Comparison of ENCODE assay signal across 19 cellular contexts in the genomic region with DNA sequence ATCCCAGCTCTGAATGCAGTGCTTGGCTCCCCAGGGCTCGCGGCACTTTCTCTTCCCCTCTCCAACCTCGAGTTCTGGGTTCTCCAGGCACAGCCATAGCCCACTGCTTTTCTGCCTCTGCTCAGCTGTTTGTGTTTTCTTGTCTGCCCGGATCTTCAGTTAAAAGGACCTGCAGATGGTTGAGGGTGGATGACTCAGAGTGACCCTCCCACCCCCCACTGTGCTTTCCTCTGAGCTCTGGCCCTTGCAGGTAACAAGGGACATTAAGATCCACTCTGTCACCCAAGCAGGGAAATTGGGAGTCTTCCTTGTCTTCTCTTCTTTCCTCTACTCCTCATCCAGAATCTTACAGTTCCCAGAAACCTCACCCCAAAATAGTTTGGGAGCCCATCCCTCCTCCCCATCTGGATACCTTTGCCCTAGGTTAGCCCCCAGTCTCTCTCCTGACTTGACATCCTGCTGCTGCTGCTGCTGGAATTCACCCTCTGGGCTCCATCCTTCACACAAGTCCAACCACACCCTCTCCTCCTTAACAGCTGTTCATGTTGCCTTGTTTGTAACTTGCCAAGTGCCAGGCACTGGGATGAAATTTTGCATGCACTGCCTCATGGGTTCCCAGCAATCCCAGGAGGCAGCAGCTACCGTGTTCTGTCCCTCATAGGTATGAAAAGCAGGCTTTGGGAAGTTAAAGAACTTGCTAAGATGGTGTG.
DNase-seq lines count a peak whose midpoint lies in the region; ATAC-seq and TF ChIP-seq lines count a peak whose summit lies in the region.
"Had no signal": no experiment of that assay in that cellular context is flagged by ENCODE, and none has a peak within 500 bp of the region (broad histone marks: within the 10 kb centered on the region; RNA-seq: fewer than 3 reads in every experiment).

No MANE protein-coding gene starts in this region.

- H3K4me1 ChIP-seq in HCT116 (ENCODE audit: control insufficient read depth in 1 of 2, insufficient read depth in 2 of 2, low read length in 2 of 2), result peaks cover 11 to 16% of the 10 kb centered on the region in 2 experiments
- H3K4me1 ChIP-seq in colonic mucosa, result no peaks in the 10 kb centered on the region
- H3K4me1 ChIP-seq: sigmoid colon had no signal

- peak overlapping the region; percentile 49 for H3K4me2 ChIP-seq in HCT116 (ENCODE audit: low read length)

- BruUV-seq in HCT116 (replicated peaks; lab: Mats Ljungman, UMichigan), result no TSS peak

- H3K4me3 ChIP-seq in HCT116 (replicated peaks in 1 of 2; ENCODE audit: low read depth in 1 of 2, low read length in 2 of 2) (no peak overlapping the region), colonic mucosa (no peak overlapping the region)
- H3K4me3 ChIP-seq: K562, sigmoid colon had no signal

- no peaks in the 10 kb centered on the region for H3K79me2 ChIP-seq in HCT116 (ENCODE audit: insufficient read depth, low read length)

- H3K9me3 ChIP-seq in HCT116 (ENCODE audit: control insufficient read depth in 1 of 2, insufficient read depth in 1 of 2, low read depth in 1 of 2, low read length in 2 of 2) (no peaks in the 10 kb centered on the region), colonic mucosa (no peaks in the 10 kb centered on the region)
- H3K9me3 ChIP-seq: sigmoid colon had no signal

- POLR2A ChIA-PET in HCT116 (lab: Charles Lee), result no interaction called here

- H4K20me1 ChIP-seq in HCT116 (ENCODE audit: insufficient read depth), result no peaks in the 10 kb centered on the region

- TF ChIP-seq CTCF in HCT116 (IDR thresholded peaks at IDR 0.05 in 2 of 3, conservative IDR thresholded peaks at IDR 0.05 in 1 of 3; ENCODE audit: borderline replicate concordance in 1 of 3, insufficient read depth in 1 of 3, low read depth in 2 of 3, low read length in 2 of 3), result no peak
- no peak for TF ChIP-seq CTCF in colonic mucosa (IDR thresholded peaks at IDR 0.05)

- no peak for TF ChIP-seq RAD21 in HCT116 (IDR thresholded peaks at IDR 0.05; ENCODE audit: low read depth)

- TF ChIP-seq POLR2A in HCT116 (IDR thresholded peaks at IDR 0.05; ENCODE audit: borderline replicate concordance, extremely low read depth, insufficient read depth, insufficient read length), result no peak

- no peak overlapping the region for H3K27ac ChIP-seq in HCT116 (ENCODE audit: low read depth, low read length)
- H3K27ac ChIP-seq in colonic mucosa, result no peak overlapping the region
- H3K27ac ChIP-seq: sigmoid colon had no signal

- intact Hi-C loops in HCT116 (cut with micrococcal nuclease) (no loop called here), colonic mucosa (cut with DNase I) (no loop called here)

- CTCF ChIA-PET in HCT116 (lab: Charles Lee), result no interaction called here

- DNase-seq in A172 (ENCODE audit: low spot score), result peak; percentile 53
- DNase-seq in HCT116 (ENCODE audit: low read depth, low spot score), result peak; percentile 32
- peak; percentile 58 for DNase-seq in SW480 (ENCODE audit: low spot score)
- DNase-seq in iPS-NIHi7 (ENCODE audit: extremely low spot score), result peak; percentile 56
- no peak for DNase-seq in GOT3 (lab: John Stamatoyannopoulos, UW)
- DNase-seq in colonic mucosa, result no peak
- DNase-seq: ACHN; activated B cell treated with CpG ODN at 0.5 μM for 24 hours; activated naive CD8-positive, alpha-beta T cell treated with anti-CD3 and anti-CD28 coated beads, Interleukin-2, amount 50 U/mL, for 24 hours; CD4-positive, alpha-beta memory T cell; effector CD4-positive, alpha-beta T cell; NCI-H345; NK-92 treated with Interleukin-12 subunit alpha and Interleukin-12 subunit beta, amount 100 ng/mL, for 24 hours; Right ventricle myocardium superior; sigmoid colon; stimulated activated CD4-positive, alpha-beta T cell treated with anti-CD3 and anti-CD28 coated beads, Interleukin-1b, Interleukin-23, amount 100 ng/mL, for 48 hours had no signal

- no peaks in the 10 kb centered on the region for H3K27me3 ChIP-seq in HCT116 (ENCODE audit: insufficient read depth, low read length)
- no peaks in the 10 kb centered on the region for H3K27me3 ChIP-seq in colonic mucosa
- H3K27me3 ChIP-seq: sigmoid colon had no signal

- no peak overlapping the region for H2AFZ ChIP-seq in HCT116 (ENCODE audit: low read depth, low read length, poor library complexity, severe bottlenecking)

- H3K9me2 ChIP-seq in HCT116 (ENCODE audit: insufficient read depth), result no peaks in the 10 kb centered on the region

- RAD21 ChIA-PET in HCT116 (lab: Charles Lee; ENCODE audit: low non-redundant PET in 1 of 2, low total read pairs in 2 of 2, uncharacterized antibody in 2 of 2, unreplicated experiment in 2 of 2), result no interaction called here

- H3K9ac ChIP-seq in HCT116 (ENCODE audit: low read length) (no peak overlapping the region), colonic mucosa (ENCODE audit: low read depth in 2 of 2, low read length in 2 of 2) (no peak overlapping the region)

- H3K36me3 ChIP-seq in HCT116 (ENCODE audit: control insufficient read depth in 1 of 2, insufficient read depth in 2 of 2, low read length in 2 of 2) (no peaks in the 10 kb centered on the region), colonic mucosa (no peaks in the 10 kb centered on the region)
- H3K36me3 ChIP-seq: sigmoid colon had no signal

- ATAC-seq in HCT116 (peak; percentile 81), GM19463 (IDR thresholded peaks at IDR 0.05; ENCODE audit: unreplicated experiment) (no peak), HG03342 (IDR thresholded peaks at IDR 0.05; ENCODE audit: unreplicated experiment) (no peak)
- ATAC-seq: activated naive CD8-positive, alpha-beta T cell treated with anti-CD3 and anti-CD28 coated beads, Interleukin-2, amount 50 U/mL, for 24 hours; K562 had no signal

TF ChIP-seq in HCT116, 20 proteins besides CTCF, POLR2A, EP300 and RAD21:
- no peak for TF ChIP-seq TCF7L2 (IDR thresholded peaks at IDR 0.05; ENCODE audit: borderline replicate concordance, extremely low read depth, insufficient read depth, insufficient read length)
- no peak for TF ChIP-seq ELF1 (IDR thresholded peaks at IDR 0.05; ENCODE audit: borderline replicate concordance, low read depth)
- TF ChIP-seq, protein P1, sequence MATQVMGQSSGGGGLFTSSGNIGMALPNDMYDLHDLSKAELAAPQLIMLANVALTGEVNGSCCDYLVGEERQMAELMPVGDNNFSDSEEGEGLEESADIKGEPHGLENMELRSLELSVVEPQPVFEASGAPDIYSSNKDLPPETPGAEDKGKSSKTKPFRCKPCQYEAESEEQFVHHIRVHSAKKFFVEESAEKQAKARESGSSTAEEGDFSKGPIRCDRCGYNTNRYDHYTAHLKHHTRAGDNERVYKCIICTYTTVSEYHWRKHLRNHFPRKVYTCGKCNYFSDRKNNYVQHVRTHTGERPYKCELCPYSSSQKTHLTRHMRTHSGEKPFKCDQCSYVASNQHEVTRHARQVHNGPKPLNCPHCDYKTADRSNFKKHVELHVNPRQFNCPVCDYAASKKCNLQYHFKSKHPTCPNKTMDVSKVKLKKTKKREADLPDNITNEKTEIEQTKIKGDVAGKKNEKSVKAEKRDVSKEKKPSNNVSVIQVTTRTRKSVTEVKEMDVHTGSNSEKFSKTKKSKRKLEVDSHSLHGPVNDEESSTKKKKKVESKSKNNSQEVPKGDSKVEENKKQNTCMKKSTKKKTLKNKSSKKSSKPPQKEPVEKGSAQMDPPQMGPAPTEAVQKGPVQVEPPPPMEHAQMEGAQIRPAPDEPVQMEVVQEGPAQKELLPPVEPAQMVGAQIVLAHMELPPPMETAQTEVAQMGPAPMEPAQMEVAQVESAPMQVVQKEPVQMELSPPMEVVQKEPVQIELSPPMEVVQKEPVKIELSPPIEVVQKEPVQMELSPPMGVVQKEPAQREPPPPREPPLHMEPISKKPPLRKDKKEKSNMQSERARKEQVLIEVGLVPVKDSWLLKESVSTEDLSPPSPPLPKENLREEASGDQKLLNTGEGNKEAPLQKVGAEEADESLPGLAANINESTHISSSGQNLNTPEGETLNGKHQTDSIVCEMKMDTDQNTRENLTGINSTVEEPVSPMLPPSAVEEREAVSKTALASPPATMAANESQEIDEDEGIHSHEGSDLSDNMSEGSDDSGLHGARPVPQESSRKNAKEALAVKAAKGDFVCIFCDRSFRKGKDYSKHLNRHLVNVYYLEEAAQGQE (IDR thresholded peaks at IDR 0.05; ENCODE audit: low read depth), result no peak
- TF ChIP-seq FOSL1 (IDR thresholded peaks at IDR 0.05; ENCODE audit: low read depth), result peak; percentile 48; the same call in 1 of the 2 replicates
- no peak for TF ChIP-seq YY1 (IDR thresholded peaks at IDR 0.05; ENCODE audit: extremely low read depth, insufficient replicate concordance, low read depth, low read length)
- TF ChIP-seq ZNF274 (IDR thresholded peaks at IDR 0.05; ENCODE audit: low read depth, low read length), result no peak
- TF ChIP-seq SIN3A (IDR thresholded peaks at IDR 0.05; ENCODE audit: low read depth), result no peak
- TF ChIP-seq EGR1 (IDR thresholded peaks at IDR 0.05; ENCODE audit: low read depth), result no peak
- TF ChIP-seq CBX3 (IDR thresholded peaks at IDR 0.05; ENCODE audit: low read depth), result no peak
- TF ChIP-seq, protein P2, sequence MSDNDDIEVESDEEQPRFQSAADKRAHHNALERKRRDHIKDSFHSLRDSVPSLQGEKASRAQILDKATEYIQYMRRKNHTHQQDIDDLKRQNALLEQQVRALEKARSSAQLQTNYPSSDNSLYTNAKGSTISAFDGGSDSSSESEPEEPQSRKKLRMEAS (IDR thresholded peaks at IDR 0.05), result no peak
- TF ChIP-seq SRF (IDR thresholded peaks at IDR 0.05; ENCODE audit: low read depth), result no peak
- TF ChIP-seq JUND (IDR thresholded peaks at IDR 0.05), result peak; percentile 52; the same call in 1 of the 2 replicates
- TF ChIP-seq SP1 (IDR thresholded peaks at IDR 0.05; ENCODE audit: low read depth), result peak; percentile 30; the same call in 1 of the 2 replicates
- TF ChIP-seq POLR2AphosphoS5 (IDR thresholded peaks at IDR 0.05; ENCODE audit: low read depth, low read length), result no peak
- TF ChIP-seq CEBPB (IDR thresholded peaks at IDR 0.05; ENCODE audit: low read depth), result no peak

Comparison
In these comparisons a context has a peak if more than half of its experiments do, and no peak if none do; other contexts are left out.
1. DNase-seq: peak in A172 (single experiment), HCT116 (single experiment), SW480 (single experiment) and iPS-NIHi7 (single experiment); none in GOT3 (single experiment) and colonic mucosa (single experiment).